Comparison of ENCODE assay signal across 17 cellular contexts in genomic region chr15:41981373-41982132, GRCh38. TPM values are rescaled to one million over a fixed set of nuclear protein-coding genes. Genes with fewer than 3 reads are reported as not detected.
DNase-seq lines count a peak whose midpoint lies in the region; ATAC-seq and TF ChIP-seq lines count a peak whose summit lies in the region.
"Had no signal": no experiment of that assay in that cellular context is flagged by ENCODE, and none has a peak within 500 bp of the region (broad histone marks: within the 10 kb centered on the region; RNA-seq: fewer than 3 reads in every experiment).

No MANE protein-coding gene starts in this region.

- peak; percentile 40 for DNase-seq in AG08396 (ENCODE audit: low spot score)
- peak; percentile 29 for DNase-seq in ELR (ENCODE audit: low read depth)
- DNase-seq in colonic mucosa, result no peak
- peak; percentile 80 for DNase-seq in osteoblast (ENCODE audit: insufficient read length, low spot score, missing footprints)
- no peak for DNase-seq in NCI-H510A treated with DMSO at 0.1 percent for 48 hours (lab: John Stamatoyannopoulos, UW)
- no peak for DNase-seq in upper lobe of left lung
- DNase-seq: activated CD8-positive, alpha-beta T cell treated with anti-CD3 and anti-CD28 coated beads, Interleukin-2, amount 10 ng/mL, durations not matched to agents 7 days and 5 days; aorta; BE2C; cortex of kidney; DMS 273 treated with DMSO at 0.1 percent for 48 hours; mesendoderm; NCI-H2029; NCI-H524 had no signal

- H3K4me2 ChIP-seq in osteoblast (ENCODE audit: insufficient read depth, low read length), result peak overlapping the region; percentile 65

- no peaks in the 10 kb centered on the region for H3K79me2 ChIP-seq in osteoblast (ENCODE audit: insufficient read depth, low read length)

- no peak for TF ChIP-seq EP300 in upper lobe of left lung (IDR thresholded peaks at IDR 0.05)

- peak overlapping the region; percentile 69 for H3K27ac ChIP-seq in colonic mucosa
- H3K27ac ChIP-seq in osteoblast (ENCODE audit: low read depth, low read length), result no peak overlapping the region
- H3K27ac ChIP-seq in upper lobe of left lung, result no peak overlapping the region
- H3K27ac ChIP-seq: epithelial cell of prostate, SJSA1 had no signal

- H3K9me3 ChIP-seq in colonic mucosa (no peaks in the 10 kb centered on the region), osteoblast (ENCODE audit: low read depth, low read length) (no peaks in the 10 kb centered on the region), upper lobe of left lung (no peaks in the 10 kb centered on the region)
- H3K9me3 ChIP-seq: BE2C, SJSA1 had no signal

- H3K4me1 ChIP-seq in colonic mucosa (no peaks in the 10 kb centered on the region), osteoblast (ENCODE audit: insufficient read depth, low read length) (peaks cover 6% of the 10 kb centered on the region), upper lobe of left lung (peaks cover 0 to 13% (median 7%) of the 10 kb centered on the region in 4 donors)
- H3K4me1 ChIP-seq: SJSA1 had no signal

- TF ChIP-seq POLR2A in upper lobe of left lung (IDR thresholded peaks at IDR 0.05), result no peak

- no peaks in the 10 kb centered on the region for H4K20me1 ChIP-seq in osteoblast (ENCODE audit: insufficient read depth, low read length)

- H3K4me3 ChIP-seq in colonic mucosa (no peak overlapping the region), osteoblast (ENCODE audit: insufficient read depth, low read length) (no peak overlapping the region), upper lobe of left lung (no peak overlapping the region)
- H3K4me3 ChIP-seq: SJSA1 had no signal

- H3K36me3 ChIP-seq in colonic mucosa (no peaks in the 10 kb centered on the region), osteoblast (ENCODE audit: insufficient read depth, low read length) (no peaks in the 10 kb centered on the region), upper lobe of left lung (no peaks in the 10 kb centered on the region)
- H3K36me3 ChIP-seq: BE2C, SJSA1 had no signal

- H3K27me3 ChIP-seq in colonic mucosa, result no peaks in the 10 kb centered on the region
- H3K27me3 ChIP-seq in osteoblast (ENCODE audit: insufficient read depth, low read length), result peaks cover 15% of the 10 kb centered on the region
- H3K27me3 ChIP-seq in upper lobe of left lung, result no peaks in the 10 kb centered on the region
- H3K27me3 ChIP-seq: BE2C, SJSA1 had no signal

- no peak overlapping the region for H3K9ac ChIP-seq in colonic mucosa (ENCODE audit: low read depth in 2 of 2, low read length in 2 of 2)

- intact Hi-C loops in colonic mucosa (cut with DNase I), result loop anchor here (10.0 kb wide), 1 partner anchor 153 kb away; no protein-coding TSS in a partner anchor

- TF ChIP-seq CTCF in colonic mucosa (IDR thresholded peaks at IDR 0.05) (no peak), osteoblast (IDR thresholded peaks at IDR 0.05; ENCODE audit: extremely low read depth, low read depth, low read length) (no peak), upper lobe of left lung (IDR thresholded peaks at IDR 0.05) (no peak)

- H2AFZ ChIP-seq in osteoblast (ENCODE audit: low read length), result peak overlapping the region; percentile 48

- ATAC-seq in GM19035 (IDR thresholded peaks at IDR 0.05; ENCODE audit: unreplicated experiment) (no peak), upper lobe of left lung (ENCODE audit: low FRiP score in 2 of 2) (no peak)
- ATAC-seq: activated CD8-positive, alpha-beta T cell treated with anti-CD3 and anti-CD28 coated beads, Interleukin-2, amount 10 ng/mL, durations not matched to agents 7 days and 5 days had no signal

- 93% methylated on average over 10 of the region's 10 CpGs for WGBS in upper lobe of left lung, 2 donors

RNA-seq across cellular contexts. Expression of gene EHD4, which starts 9.2 kb away (rescaled TPM):
- total RNA-seq in colonic mucosa (10 to 100 TPM; 30.3 to 40.0 TPM), osteoblast (15.9 and 18.0 TPM in 2 replicates), upper lobe of left lung (10 to 100 TPM; 23.0 to 46.4 (median 31.5) TPM)

RNA-seq across cellular contexts. Expression of gene PLA2G4E, which starts 39.3 kb away (rescaled TPM):
- total RNA-seq in colonic mucosa, result under 1 TPM in 1 of 2 donors, not detected in 1; 0.67 TPM
- not detected in 2 replicates for total RNA-seq in osteoblast
- total RNA-seq in upper lobe of left lung, result 1 to 10 TPM in 2 of 6 donors, under 1 TPM in 2, not detected in 2; 0.13 to 5.2 (median 1.1) TPM
- total RNA-seq: activated CD8-positive, alpha-beta T cell treated with anti-CD3 and anti-CD28 coated beads, Interleukin-2, amount 10 ng/mL, durations not matched to agents 7 days and 5 days; aorta; SJSA1 had no signal

Comparison
In these comparisons a context has a peak if more than half of its experiments do, and no peak if none do; other contexts are left out.
1. DNase-seq: peak in AG08396 (single experiment), ELR (single experiment) and osteoblast (single experiment); none in colonic mucosa (single experiment), NCI-H510A treated with DMSO at 0.1 percent for 48 hours (single experiment) and upper lobe of left lung (0 of 2).